ENCODE assay signal across 1 cellular context in the genomic region with DNA sequence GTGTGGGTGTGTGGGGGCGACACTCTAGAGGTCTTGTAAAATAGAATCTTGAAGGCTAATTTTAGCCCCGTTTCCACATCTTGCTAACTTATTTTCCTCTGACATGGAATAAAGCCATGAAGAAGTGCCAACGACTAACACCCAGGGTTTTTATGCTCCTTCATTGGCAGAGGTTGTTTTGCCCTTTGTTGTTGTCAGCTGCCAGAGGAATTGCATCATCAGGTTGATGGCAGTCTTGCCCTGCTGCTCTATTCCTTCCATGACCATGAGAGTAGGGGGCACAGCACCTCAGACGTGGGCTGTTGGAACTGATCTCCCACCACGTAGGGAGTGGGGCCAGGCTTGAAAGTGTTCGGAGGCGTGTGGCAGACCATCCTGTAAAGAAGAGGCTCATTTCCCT.
A peak's percentile ranks its signal among the peaks of the same experiment; 100 is the strongest.
TF ChIP-seq lines count a peak whose summit lies in the region.

No MANE protein-coding gene starts in this region.

TF ChIP-seq in HEK293, 187 proteins besides CTCF, POLR2A, EP300 and RAD21 (continued from another document):
- TF ChIP-seq, protein P1, sequence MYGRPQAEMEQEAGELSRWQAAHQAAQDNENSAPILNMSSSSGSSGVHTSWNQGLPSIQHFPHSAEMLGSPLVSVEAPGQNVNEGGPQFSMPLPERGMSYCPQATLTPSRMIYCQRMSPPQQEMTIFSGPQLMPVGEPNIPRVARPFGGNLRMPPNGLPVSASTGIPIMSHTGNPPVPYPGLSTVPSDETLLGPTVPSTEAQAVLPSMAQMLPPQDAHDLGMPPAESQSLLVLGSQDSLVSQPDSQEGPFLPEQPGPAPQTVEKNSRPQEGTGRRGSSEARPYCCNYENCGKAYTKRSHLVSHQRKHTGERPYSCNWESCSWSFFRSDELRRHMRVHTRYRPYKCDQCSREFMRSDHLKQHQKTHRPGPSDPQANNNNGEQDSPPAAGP (tag by site-specific recombination; IDR thresholded peaks at IDR 0.05): no peak
- TF ChIP-seq ZNF214 (tag by site-specific recombination; IDR thresholded peaks at IDR 0.05; ENCODE audit: borderline replicate concordance) (no peak), ZBTB20 (tag by site-specific recombination; IDR thresholded peaks at IDR 0.05) (no peak), ZNF112 (tag by site-specific recombination; IDR thresholded peaks at IDR 0.05) (no peak), ZNF391 (tag by site-specific recombination; IDR thresholded peaks at IDR 0.05; ENCODE audit: borderline replicate concordance, low read depth) (no peak), WT1 (tag by site-specific recombination; IDR thresholded peaks at IDR 0.05) (no peak), ZNF658 (tag by site-specific recombination; IDR thresholded peaks at IDR 0.05) (no peak), ZFHX2 (tag by site-specific recombination; conservative IDR thresholded peaks at IDR 0.05) (peak; percentile 57), ZNF394 (tag by site-specific recombination; IDR thresholded peaks at IDR 0.05; ENCODE audit: borderline replicate concordance) (no peak), SP2 (tag by site-specific recombination; IDR thresholded peaks at IDR 0.05) (no peak), GLIS2 (tag by site-specific recombination; IDR thresholded peaks at IDR 0.05) (no peak)
- TF ChIP-seq, protein P2, sequence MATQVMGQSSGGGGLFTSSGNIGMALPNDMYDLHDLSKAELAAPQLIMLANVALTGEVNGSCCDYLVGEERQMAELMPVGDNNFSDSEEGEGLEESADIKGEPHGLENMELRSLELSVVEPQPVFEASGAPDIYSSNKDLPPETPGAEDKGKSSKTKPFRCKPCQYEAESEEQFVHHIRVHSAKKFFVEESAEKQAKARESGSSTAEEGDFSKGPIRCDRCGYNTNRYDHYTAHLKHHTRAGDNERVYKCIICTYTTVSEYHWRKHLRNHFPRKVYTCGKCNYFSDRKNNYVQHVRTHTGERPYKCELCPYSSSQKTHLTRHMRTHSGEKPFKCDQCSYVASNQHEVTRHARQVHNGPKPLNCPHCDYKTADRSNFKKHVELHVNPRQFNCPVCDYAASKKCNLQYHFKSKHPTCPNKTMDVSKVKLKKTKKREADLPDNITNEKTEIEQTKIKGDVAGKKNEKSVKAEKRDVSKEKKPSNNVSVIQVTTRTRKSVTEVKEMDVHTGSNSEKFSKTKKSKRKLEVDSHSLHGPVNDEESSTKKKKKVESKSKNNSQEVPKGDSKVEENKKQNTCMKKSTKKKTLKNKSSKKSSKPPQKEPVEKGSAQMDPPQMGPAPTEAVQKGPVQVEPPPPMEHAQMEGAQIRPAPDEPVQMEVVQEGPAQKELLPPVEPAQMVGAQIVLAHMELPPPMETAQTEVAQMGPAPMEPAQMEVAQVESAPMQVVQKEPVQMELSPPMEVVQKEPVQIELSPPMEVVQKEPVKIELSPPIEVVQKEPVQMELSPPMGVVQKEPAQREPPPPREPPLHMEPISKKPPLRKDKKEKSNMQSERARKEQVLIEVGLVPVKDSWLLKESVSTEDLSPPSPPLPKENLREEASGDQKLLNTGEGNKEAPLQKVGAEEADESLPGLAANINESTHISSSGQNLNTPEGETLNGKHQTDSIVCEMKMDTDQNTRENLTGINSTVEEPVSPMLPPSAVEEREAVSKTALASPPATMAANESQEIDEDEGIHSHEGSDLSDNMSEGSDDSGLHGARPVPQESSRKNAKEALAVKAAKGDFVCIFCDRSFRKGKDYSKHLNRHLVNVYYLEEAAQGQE (tag by site-specific recombination; IDR thresholded peaks at IDR 0.05): no peak
- TF ChIP-seq, protein P3, sequence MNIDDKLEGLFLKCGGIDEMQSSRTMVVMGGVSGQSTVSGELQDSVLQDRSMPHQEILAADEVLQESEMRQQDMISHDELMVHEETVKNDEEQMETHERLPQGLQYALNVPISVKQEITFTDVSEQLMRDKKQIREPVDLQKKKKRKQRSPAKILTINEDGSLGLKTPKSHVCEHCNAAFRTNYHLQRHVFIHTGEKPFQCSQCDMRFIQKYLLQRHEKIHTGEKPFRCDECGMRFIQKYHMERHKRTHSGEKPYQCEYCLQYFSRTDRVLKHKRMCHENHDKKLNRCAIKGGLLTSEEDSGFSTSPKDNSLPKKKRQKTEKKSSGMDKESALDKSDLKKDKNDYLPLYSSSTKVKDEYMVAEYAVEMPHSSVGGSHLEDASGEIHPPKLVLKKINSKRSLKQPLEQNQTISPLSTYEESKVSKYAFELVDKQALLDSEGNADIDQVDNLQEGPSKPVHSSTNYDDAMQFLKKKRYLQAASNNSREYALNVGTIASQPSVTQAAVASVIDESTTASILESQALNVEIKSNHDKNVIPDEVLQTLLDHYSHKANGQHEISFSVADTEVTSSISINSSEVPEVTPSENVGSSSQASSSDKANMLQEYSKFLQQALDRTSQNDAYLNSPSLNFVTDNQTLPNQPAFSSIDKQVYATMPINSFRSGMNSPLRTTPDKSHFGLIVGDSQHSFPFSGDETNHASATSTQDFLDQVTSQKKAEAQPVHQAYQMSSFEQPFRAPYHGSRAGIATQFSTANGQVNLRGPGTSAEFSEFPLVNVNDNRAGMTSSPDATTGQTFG (tag by site-specific recombination; IDR thresholded peaks at IDR 0.05; ENCODE audit: borderline replicate concordance): no peak
- TF ChIP-seq, protein P4, sequence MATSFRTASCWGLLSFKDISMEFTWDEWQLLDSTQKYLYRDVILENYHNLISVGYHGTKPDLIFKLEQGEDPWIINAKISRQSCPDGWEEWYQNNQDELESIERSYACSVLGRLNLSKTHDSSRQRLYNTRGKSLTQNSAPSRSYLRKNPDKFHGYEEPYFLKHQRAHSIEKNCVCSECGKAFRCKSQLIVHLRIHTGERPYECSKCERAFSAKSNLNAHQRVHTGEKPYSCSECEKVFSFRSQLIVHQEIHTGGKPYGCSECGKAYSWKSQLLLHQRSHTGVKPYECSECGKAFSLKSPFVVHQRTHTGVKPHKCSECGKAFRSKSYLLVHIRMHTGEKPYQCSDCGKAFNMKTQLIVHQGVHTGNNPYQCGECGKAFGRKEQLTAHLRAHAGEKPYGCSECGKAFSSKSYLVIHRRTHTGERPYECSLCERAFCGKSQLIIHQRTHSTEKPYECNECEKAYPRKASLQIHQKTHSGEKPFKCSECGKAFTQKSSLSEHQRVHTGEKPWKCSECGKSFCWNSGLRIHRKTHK (tag by site-specific recombination; IDR thresholded peaks at IDR 0.05): no peak
- TF ChIP-seq, protein P5, sequence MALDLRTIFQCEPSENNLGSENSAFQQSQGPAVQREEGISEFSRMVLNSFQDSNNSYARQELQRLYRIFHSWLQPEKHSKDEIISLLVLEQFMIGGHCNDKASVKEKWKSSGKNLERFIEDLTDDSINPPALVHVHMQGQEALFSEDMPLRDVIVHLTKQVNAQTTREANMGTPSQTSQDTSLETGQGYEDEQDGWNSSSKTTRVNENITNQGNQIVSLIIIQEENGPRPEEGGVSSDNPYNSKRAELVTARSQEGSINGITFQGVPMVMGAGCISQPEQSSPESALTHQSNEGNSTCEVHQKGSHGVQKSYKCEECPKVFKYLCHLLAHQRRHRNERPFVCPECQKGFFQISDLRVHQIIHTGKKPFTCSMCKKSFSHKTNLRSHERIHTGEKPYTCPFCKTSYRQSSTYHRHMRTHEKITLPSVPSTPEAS (tag by site-specific recombination; IDR thresholded peaks at IDR 0.05): no peak
- TF ChIP-seq, protein P6, sequence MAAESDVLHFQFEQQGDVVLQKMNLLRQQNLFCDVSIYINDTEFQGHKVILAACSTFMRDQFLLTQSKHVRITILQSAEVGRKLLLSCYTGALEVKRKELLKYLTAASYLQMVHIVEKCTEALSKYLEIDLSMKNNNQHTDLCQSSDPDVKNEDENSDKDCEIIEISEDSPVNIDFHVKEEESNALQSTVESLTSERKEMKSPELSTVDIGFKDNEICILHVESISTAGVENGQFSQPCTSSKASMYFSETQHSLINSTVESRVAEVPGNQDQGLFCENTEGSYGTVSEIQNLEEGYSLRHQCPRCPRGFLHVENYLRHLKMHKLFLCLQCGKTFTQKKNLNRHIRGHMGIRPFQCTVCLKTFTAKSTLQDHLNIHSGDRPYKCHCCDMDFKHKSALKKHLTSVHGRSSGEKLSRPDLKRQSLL (tag by site-specific recombination; IDR thresholded peaks at IDR 0.05): no peak
